18 cellular contexts compared by ENCODE assay signal in genomic region chr7:27916372-27916771, GRCh38.
DNase-seq lines count a peak whose midpoint lies in the region; ATAC-seq, FAIRE-seq and TF ChIP-seq lines count a peak whose summit lies in the region.
"Had no signal": no experiment of that assay in that cellular context is flagged by ENCODE, and none has a peak within 500 bp of the region (broad histone marks: within the 10 kb centered on the region; RNA-seq: fewer than 3 reads in every experiment).

No MANE protein-coding gene starts in this region.

- no peaks in the 10 kb centered on the region for H4K20me1 ChIP-seq in mammary epithelial cell (ENCODE audit: insufficient read depth, low read length)
- H4K20me1 ChIP-seq: BLaER1 had no signal

- BruUV-seq in mammary epithelial cell (replicated peaks; lab: Mats Ljungman, UMichigan) (no TSS peak), MCF 10A (replicated peaks; lab: Mats Ljungman, UMichigan) (no TSS peak)

- POLR2A ChIA-PET in MCF 10A (lab: Yijun Ruan, JAX), result no interaction called here

- no peaks in the 10 kb centered on the region for H3K9me3 Mint-ChIP-seq in MCF 10A (ENCODE audit: unreplicated experiment)
- no peaks in the 10 kb centered on the region for H3K9me3 Mint-ChIP-seq in stimulated activated naive CD8-positive, alpha-beta T cell treated with anti-CD3 and anti-CD28 coated beads, Interleukin-15, amount 100 ng/mL, for 72 hours
- H3K9me3 Mint-ChIP-seq: HFFc6 had no signal

- in situ Hi-C loops in mammary epithelial cell (cut with MboI; ENCODE audit: low sequenced_read_pairs in 2 of 2), result loop anchor here in 1 of 2 donors (10.0 kb wide), 1 partner anchor 712 kb away; the partner anchor contains the start of gene HOXA13

- CTCF ChIA-PET in mammary epithelial cell (lab: Charles Lee; ENCODE audit: low non-redundant PET), result no interaction called here
- CTCF ChIA-PET in MCF 10A (lab: Yijun Ruan, JAX), result interaction anchor here (0.7 to 1.1 kb wide), 2 partner anchors 9 to 181 kb away, joined by 3 to 4 read pairs; no protein-coding TSS in a partner anchor

- H3K27me3 ChIP-seq in mammary epithelial cell (ENCODE audit: insufficient read depth, low read length) (no peaks in the 10 kb centered on the region), RWPE2 (ENCODE audit: insufficient read depth, poor library complexity, severe bottlenecking) (no peaks in the 10 kb centered on the region)
- H3K27me3 ChIP-seq: BLaER1 had no signal

- no peaks in the 10 kb centered on the region for H3K79me2 ChIP-seq in mammary epithelial cell (ENCODE audit: insufficient read depth, low read length)

- no peaks in the 10 kb centered on the region for H3K4me1 Mint-ChIP-seq in MCF 10A (ENCODE audit: insufficient read depth, unreplicated experiment)
- no peaks in the 10 kb centered on the region for H3K4me1 Mint-ChIP-seq in stimulated activated naive CD8-positive, alpha-beta T cell treated with anti-CD3 and anti-CD28 coated beads, Interleukin-15, amount 100 ng/mL, for 72 hours

- no peaks in the 10 kb centered on the region for H3K36me3 Mint-ChIP-seq in MCF 10A (ENCODE audit: insufficient read depth, unreplicated experiment)

- dilution Hi-C loops in mammary epithelial cell (cut with HindIII; ENCODE audit: low sequenced_read_pairs), result no loop called here

- H3K4me2 ChIP-seq in mammary epithelial cell (ENCODE audit: insufficient read depth, low read depth, low read length), result no peak overlapping the region
- H3K4me2 ChIP-seq: BLaER1, SK-N-SH had no signal

- intact Hi-C loops in mammary epithelial cell (cut with micrococcal nuclease) (no loop called here), MCF 10A (cut with micrococcal nuclease) (no loop called here), left colon (cut with DNase I, micrococcal nuclease) (no loop called here), cardiac septum (cut with DNase I) (no loop called here)

- H3K27me3 Mint-ChIP-seq in MCF 10A (ENCODE audit: insufficient read depth, unreplicated experiment), result no peaks in the 10 kb centered on the region
- H3K27me3 Mint-ChIP-seq in stimulated activated naive CD8-positive, alpha-beta T cell treated with anti-CD3 and anti-CD28 coated beads, Interleukin-15, amount 100 ng/mL, for 72 hours, result no peaks in the 10 kb centered on the region

- no peak overlapping the region for H2AFZ ChIP-seq in mammary epithelial cell (ENCODE audit: low read depth, low read length)

- no peak overlapping the region for H3K27ac Mint-ChIP-seq in MCF 10A (ENCODE audit: low read depth, unreplicated experiment)
- no peak overlapping the region for H3K27ac Mint-ChIP-seq in stimulated activated naive CD8-positive, alpha-beta T cell treated with anti-CD3 and anti-CD28 coated beads, Interleukin-15, amount 100 ng/mL, for 72 hours

- H3K36me3 ChIP-seq in mammary epithelial cell (ENCODE audit: insufficient read depth, low read length), result no peaks in the 10 kb centered on the region
- no peaks in the 10 kb centered on the region for H3K36me3 ChIP-seq in RWPE2 (ENCODE audit: low read depth)
- H3K36me3 ChIP-seq: BLaER1 had no signal

- FAIRE-seq in urothelium cell line (lab: Jason Lieb, UNC), result peak; percentile 86

- DNase-seq in mammary epithelial cell, result peak; percentile 36
- no peak for DNase-seq in MCF 10A (ENCODE audit: unreplicated experiment)
- DNase-seq in RWPE2 (ENCODE audit: low spot score), result no peak
- DNase-seq in left colon, result no peak
- no peak for DNase-seq in urothelium cell line (ENCODE audit: low spot score)
- no peak for DNase-seq in stimulated activated naive CD8-positive, alpha-beta T cell treated with anti-CD3 and anti-CD28 coated beads, Interleukin-15, amount 100 ng/mL, for 72 hours
- DNase-seq in NCI-H446 treated with DMSO at 0.1 percent for 48 hours (lab: John Stamatoyannopoulos, UW), result no peak
- DNase-seq in cardiac septum (ENCODE audit: low spot score), result no peak
- DNase-seq: 8988T, DMS 273 treated with DMSO at 0.1 percent for 48 hours, HFFc6, IMR-90, Karpas-422, NCI-H446, NCI-H748 treated with DMSO at 0.1 percent for 48 hours, SK-N-SH had no signal

- no peak overlapping the region for H3K27ac ChIP-seq in mammary epithelial cell (ENCODE audit: insufficient read depth, low read depth, low read length)
- peak overlapping the region; percentile 38 for H3K27ac ChIP-seq in RWPE2 (ENCODE audit: poor library complexity, severe bottlenecking)
- H3K27ac ChIP-seq: BLaER1 had no signal

- 0 out of 3 replicates have a peak, but pooled peaks have one; percentile 28 for ATAC-seq in RWPE2 (ENCODE audit: low read depth)
- ATAC-seq in left colon, result peak; percentile 88
- no peak for ATAC-seq in stimulated activated naive CD8-positive, alpha-beta T cell treated with anti-CD3 and anti-CD28 coated beads, Interleukin-15, amount 100 ng/mL, for 72 hours
- ATAC-seq: Right ventricle myocardium inferior had no signal

- H3K4me3 ChIP-seq in mammary epithelial cell (replicated peaks in 1 of 3; ENCODE audit: insufficient read depth in 1 of 3, low read depth in 2 of 3, low read length in 3 of 3) (no peak overlapping the region), RWPE2 (ENCODE audit: severe bottlenecking) (no peak overlapping the region)
- H3K4me3 ChIP-seq: BLaER1 had no signal

- TF ChIP-seq CTCF in mammary epithelial cell (conservative IDR thresholded peaks at IDR 0.05 in 1 of 2, IDR thresholded peaks at IDR 0.05 in 1 of 2; ENCODE audit: extremely low read depth in 1 of 2, insufficient read depth in 1 of 2, low read depth in 1 of 2, low read length in 2 of 2) (no peak), MCF 10A (IDR thresholded peaks at IDR 0.05; ENCODE audit: unreplicated experiment) (no peak), RWPE2 (IDR thresholded peaks at IDR 0.05; ENCODE audit: poor library complexity, severe bottlenecking) (no peak)

- H3K9me3 ChIP-seq in mammary epithelial cell (replicated peaks; ENCODE audit: insufficient read depth, low read length) (no peaks in the 10 kb centered on the region), RWPE2 (ENCODE audit: severe bottlenecking) (peaks cover 3% of the 10 kb centered on the region)
- H3K9me3 ChIP-seq: SK-N-SH had no signal

- H3K4me1 ChIP-seq in mammary epithelial cell (ENCODE audit: insufficient read depth, low read length), result peaks cover 24% of the 10 kb centered on the region
- H3K4me1 ChIP-seq in RWPE2 (ENCODE audit: insufficient read depth, poor library complexity, severe bottlenecking), result peaks cover 27% of the 10 kb centered on the region

- 100% methylated on average over 1 of the region's 1 CpG for WGBS in mammary epithelial cell (ENCODE audit: low coverage, missing lambda C conversion rate)

- H3K9ac ChIP-seq in mammary epithelial cell (ENCODE audit: insufficient read depth, low read length), result no peak overlapping the region
- H3K9ac ChIP-seq: BLaER1, SK-N-SH had no signal

- H3K4me3 Mint-ChIP-seq in MCF 10A (ENCODE audit: unreplicated experiment), result no peak overlapping the region
- no peak overlapping the region for H3K4me3 Mint-ChIP-seq in stimulated activated naive CD8-positive, alpha-beta T cell treated with anti-CD3 and anti-CD28 coated beads, Interleukin-15, amount 100 ng/mL, for 72 hours
- H3K4me3 Mint-ChIP-seq: HFFc6 had no signal
